31 cellular contexts compared by ENCODE assay signal in the genomic region with DNA sequence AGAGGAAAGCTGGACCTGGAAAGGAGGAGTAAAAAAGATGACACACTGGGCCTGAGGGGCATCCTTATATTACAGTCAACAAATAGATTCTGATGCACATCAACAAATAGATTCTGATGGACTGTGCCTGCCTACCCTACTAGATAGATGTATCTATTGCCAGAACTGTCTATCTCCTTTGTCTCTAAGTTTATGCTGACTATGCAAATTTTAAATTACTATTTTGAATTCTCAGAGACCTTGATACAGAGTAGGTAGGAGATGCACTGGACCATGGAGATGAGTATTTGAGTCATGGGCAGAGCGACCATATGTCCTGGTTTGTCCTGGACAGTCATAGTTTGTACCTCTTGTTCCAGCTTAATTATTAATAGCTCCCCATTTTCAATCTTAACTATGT.
"Had no signal": no experiment of that assay in that cellular context is flagged by ENCODE, and none has a peak within 500 bp of the region (broad histone marks: within the 10 kb centered on the region; RNA-seq: fewer than 3 reads in every experiment).

No MANE protein-coding gene starts in this region.

- H3K4me3 ChIP-seq: adrenal gland, body of pancreas, esophagus muscularis mucosa, gastrocnemius medialis, heart right ventricle, hepatocyte had no signal

- H3K4me2 ChIP-seq: hepatocyte had no signal

- H3K27ac Mint-ChIP-seq: activated CD4-positive, alpha-beta memory T cell treated with anti-CD3 and anti-CD28 coated beads for 36 hours; activated CD4-positive, alpha-beta T cell treated with anti-CD3 and anti-CD28 coated beads for 36 hours; activated CD4-positive, alpha-beta T cell treated with anti-CD3 and anti-CD28 coated beads, Interleukin-2, amount 10 ng/mL, durations not matched to agents 24 days and 14 days; activated CD8-positive, alpha-beta memory T cell treated with anti-CD3 and anti-CD28 coated beads, Interleukin-2, amount 10 ng/mL, durations not matched to agents 7 days and 5 days; activated CD8-positive, alpha-beta T cell treated with anti-CD3 and anti-CD28 coated beads, Interleukin-2, amount 10 ng/mL, durations not matched to agents 7 days and 5 days; activated naive CD4-positive, alpha-beta T cell treated with anti-CD3 and anti-CD28 coated beads for 36 hours; activated naive CD4-positive, alpha-beta T cell treated with anti-CD3 and anti-CD28 coated beads, Interleukin-2, amount 50 U/mL, for 24 hours; activated naive CD8-positive, alpha-beta T cell treated with anti-CD3 and anti-CD28 coated beads for 36 hours; activated naive CD8-positive, alpha-beta T cell treated with anti-CD3 and anti-CD28 coated beads, Interleukin-2, amount 50 U/mL, for 24 hours; activated T-helper 1 cell treated with anti-CD3 and anti-CD28 coated beads, Interleukin-12 subunit alpha, Interleukin-12 subunit beta, Interleukin-2, Interleukin-4 antibody, amounts not matched to agents 30 ng/mL and 10 ng/mL and 1 ng/mL, durations not matched to agents 14 hours and 24 hours and 36 hours; activated T-helper 2 cell treated with anti-CD3 and anti-CD28 coated beads, Interferon-gamma antibody, Interleukin-2, Interleukin-4, amounts not matched to agents 10 μg/mL and 5 μg/mL and 100 μg/mL, durations not matched to agents 14 hours and 24 hours and 36 hours; effector memory CD8-positive, alpha-beta T cell had no signal

- H3K36me3 ChIP-seq: adrenal gland, esophagus muscularis mucosa, gastrocnemius medialis, heart right ventricle had no signal

- H3K9me3 Mint-ChIP-seq: activated CD4-positive, alpha-beta T cell treated with anti-CD3 and anti-CD28 coated beads, Interleukin-2, amount 10 ng/mL, durations not matched to agents 24 days and 14 days; activated naive CD4-positive, alpha-beta T cell treated with anti-CD3 and anti-CD28 coated beads, Interleukin-2, amount 50 U/mL, for 24 hours; activated T-helper 1 cell treated with anti-CD3 and anti-CD28 coated beads, Interleukin-12 subunit alpha, Interleukin-12 subunit beta, Interleukin-2, Interleukin-4 antibody, amounts not matched to agents 30 ng/mL and 10 ng/mL and 1 ng/mL, durations not matched to agents 14 hours and 24 hours and 36 hours; effector memory CD8-positive, alpha-beta T cell had no signal

- H3K4me1 ChIP-seq: adrenal gland, body of pancreas, esophagus muscularis mucosa, foreskin keratinocyte, gastrocnemius medialis, heart right ventricle had no signal

- H3K9me3 ChIP-seq: body of pancreas, gastrocnemius medialis had no signal

- H3K27me3 ChIP-seq: body of pancreas, esophagus muscularis mucosa, foreskin keratinocyte, gastrocnemius medialis, heart right ventricle, hepatocyte had no signal

- ATAC-seq: activated CD4-positive, alpha-beta T cell treated with anti-CD3 and anti-CD28 coated beads for 36 hours; activated CD8-positive, alpha-beta memory T cell treated with anti-CD3 and anti-CD28 coated beads, Interleukin-2, amount 10 ng/mL, durations not matched to agents 7 days and 5 days; activated CD8-positive, alpha-beta T cell treated with anti-CD3 and anti-CD28 coated beads, Interleukin-2, amount 10 ng/mL, durations not matched to agents 7 days and 5 days; activated naive CD8-positive, alpha-beta T cell treated with anti-CD3 and anti-CD28 coated beads, Interleukin-2, amount 50 U/mL, for 24 hours; body of pancreas; effector memory CD8-positive, alpha-beta T cell; foreskin keratinocyte; gastrocnemius medialis; heart right ventricle had no signal

- DNase-seq: activated CD4-positive, alpha-beta memory T cell treated with anti-CD3 and anti-CD28 coated beads for 36 hours; activated CD4-positive, alpha-beta T cell treated with anti-CD3 and anti-CD28 coated beads for 36 hours; activated CD4-positive, alpha-beta T cell treated with anti-CD3 and anti-CD28 coated beads, Interleukin-2, amount 10 ng/mL, durations not matched to agents 24 days and 14 days; activated CD4-positive, CD25-positive, alpha-beta regulatory T cell; activated CD4-positive, CD25-positive, alpha-beta regulatory T cell treated with anti-CD3 and anti-CD28 coated beads, Interleukin-2, amount 50 U/mL, for 72 hours; activated CD8-positive, alpha-beta memory T cell treated with anti-CD3 and anti-CD28 coated beads, Interleukin-2, amount 10 ng/mL, durations not matched to agents 7 days and 5 days; activated CD8-positive, alpha-beta memory T cell treated with anti-CD3 and anti-CD28 coated beads, Interleukin-2, amount 50 U/mL, for 4 hours; activated CD8-positive, alpha-beta T cell treated with anti-CD3 and anti-CD28 coated beads, Interleukin-2, amount 10 ng/mL, durations not matched to agents 7 days and 5 days; activated effector memory CD4-positive, alpha-beta T cell treated with anti-CD3 and anti-CD28 coated beads, Interleukin-2, amount 50 U/mL, for 16 hours; activated naive CD4-positive, alpha-beta T cell treated with anti-CD3 and anti-CD28 coated beads for 36 hours; activated naive CD8-positive, alpha-beta T cell treated with anti-CD3 and anti-CD28 coated beads for 36 hours; activated naive CD8-positive, alpha-beta T cell treated with anti-CD3 and anti-CD28 coated beads, Interleukin-2, amount 50 U/mL, for 24 hours; activated T-cell treated with anti-CD3 and anti-CD28 coated beads, Interleukin-2, amount 50 U/mL, for 1 hour; activated T-cell treated with anti-CD3 and anti-CD28 coated beads, Interleukin-2, amount 50 U/mL, for 48 hours; adrenal gland; amygdala; aorta; body of pancreas; cortex of kidney; dermis blood vessel endothelial cell; effector CD4-positive, alpha-beta T cell; effector memory CD8-positive, alpha-beta T cell; erythroblast; gastrocnemius medialis; heart right ventricle had no signal

- H3K79me2 ChIP-seq: hepatocyte had no signal

- H3K27me3 Mint-ChIP-seq: activated CD4-positive, alpha-beta memory T cell treated with anti-CD3 and anti-CD28 coated beads for 36 hours; activated CD4-positive, alpha-beta T cell treated with anti-CD3 and anti-CD28 coated beads for 36 hours; activated CD4-positive, alpha-beta T cell treated with anti-CD3 and anti-CD28 coated beads, Interleukin-2, amount 10 ng/mL, durations not matched to agents 24 days and 14 days; activated CD8-positive, alpha-beta memory T cell treated with anti-CD3 and anti-CD28 coated beads, Interleukin-2, amount 10 ng/mL, durations not matched to agents 7 days and 5 days; activated naive CD4-positive, alpha-beta T cell treated with anti-CD3 and anti-CD28 coated beads, Interleukin-2, amount 50 U/mL, for 24 hours; activated naive CD8-positive, alpha-beta T cell treated with anti-CD3 and anti-CD28 coated beads for 36 hours; activated naive CD8-positive, alpha-beta T cell treated with anti-CD3 and anti-CD28 coated beads, Interleukin-2, amount 50 U/mL, for 24 hours; effector memory CD8-positive, alpha-beta T cell had no signal

- H3K27ac ChIP-seq: adrenal gland, body of pancreas, esophagus muscularis mucosa, foreskin keratinocyte, gastrocnemius medialis, heart right ventricle, hepatocyte had no signal

- H2AFZ ChIP-seq: hepatocyte had no signal

- H3K4me3 Mint-ChIP-seq: activated CD4-positive, alpha-beta memory T cell treated with anti-CD3 and anti-CD28 coated beads for 36 hours; activated CD4-positive, alpha-beta T cell treated with anti-CD3 and anti-CD28 coated beads for 36 hours; activated CD4-positive, alpha-beta T cell treated with anti-CD3 and anti-CD28 coated beads, Interleukin-2, amount 10 ng/mL, durations not matched to agents 24 days and 14 days; activated CD8-positive, alpha-beta memory T cell treated with anti-CD3 and anti-CD28 coated beads, Interleukin-2, amount 10 ng/mL, durations not matched to agents 7 days and 5 days; activated CD8-positive, alpha-beta T cell treated with anti-CD3 and anti-CD28 coated beads, Interleukin-2, amount 10 ng/mL, durations not matched to agents 7 days and 5 days; activated naive CD4-positive, alpha-beta T cell treated with anti-CD3 and anti-CD28 coated beads for 36 hours; activated naive CD4-positive, alpha-beta T cell treated with anti-CD3 and anti-CD28 coated beads, Interleukin-2, amount 50 U/mL, for 24 hours; activated naive CD8-positive, alpha-beta T cell treated with anti-CD3 and anti-CD28 coated beads for 36 hours; activated naive CD8-positive, alpha-beta T cell treated with anti-CD3 and anti-CD28 coated beads, Interleukin-2, amount 50 U/mL, for 24 hours; activated T-helper 1 cell treated with anti-CD3 and anti-CD28 coated beads, Interleukin-12 subunit alpha, Interleukin-12 subunit beta, Interleukin-2, Interleukin-4 antibody, amounts not matched to agents 30 ng/mL and 10 ng/mL and 1 ng/mL, durations not matched to agents 14 hours and 24 hours and 36 hours; effector memory CD8-positive, alpha-beta T cell had no signal

- H3K4me1 Mint-ChIP-seq: activated CD4-positive, alpha-beta T cell treated with anti-CD3 and anti-CD28 coated beads for 36 hours; activated CD4-positive, alpha-beta T cell treated with anti-CD3 and anti-CD28 coated beads, Interleukin-2, amount 10 ng/mL, durations not matched to agents 24 days and 14 days; activated CD8-positive, alpha-beta memory T cell treated with anti-CD3 and anti-CD28 coated beads, Interleukin-2, amount 10 ng/mL, durations not matched to agents 7 days and 5 days; activated naive CD4-positive, alpha-beta T cell treated with anti-CD3 and anti-CD28 coated beads, Interleukin-2, amount 50 U/mL, for 24 hours; activated naive CD8-positive, alpha-beta T cell treated with anti-CD3 and anti-CD28 coated beads for 36 hours; activated naive CD8-positive, alpha-beta T cell treated with anti-CD3 and anti-CD28 coated beads, Interleukin-2, amount 50 U/mL, for 24 hours had no signal
